In genomic region chr4:100067255-100067654, GRCh38 we compare ENCODE assay signal across 38 cellular contexts.
"Had no signal": no experiment of that assay in that cellular context is flagged by ENCODE, and none has a peak within 500 bp of the region (broad histone marks: within the 10 kb centered on the region; RNA-seq: fewer than 3 reads in every experiment).

No MANE protein-coding gene starts in this region.

- H3K27ac Mint-ChIP-seq: activated naive CD4-positive, alpha-beta T cell treated with anti-CD3 and anti-CD28 coated beads for 36 hours; activated naive CD4-positive, alpha-beta T cell treated with anti-CD3 and anti-CD28 coated beads, Interleukin-2, amount 10 ng/mL, durations not matched to agents 7 days and 5 days; activated naive CD4-positive, alpha-beta T cell treated with anti-CD3 and anti-CD28 coated beads, Interleukin-2, amount 50 U/mL, for 24 hours; activated naive CD4-positive, alpha-beta T cell treated with anti-CD3 and anti-CD28 coated beads, Interleukin-2, amount 50 U/mL, for 72 hours; activated naive CD8-positive, alpha-beta T cell; activated naive CD8-positive, alpha-beta T cell treated with anti-CD3 and anti-CD28 coated beads for 36 hours; activated naive CD8-positive, alpha-beta T cell treated with anti-CD3 and anti-CD28 coated beads, Interleukin-2, amount 10 ng/mL, durations not matched to agents 7 days and 5 days; activated naive CD8-positive, alpha-beta T cell treated with anti-CD3 and anti-CD28 coated beads, Interleukin-2, amount 50 U/mL, for 24 hours; activated T-cell treated with anti-CD3 and anti-CD28 coated beads, Interleukin-2, amount 50 U/mL, for 24 hours; activated T-cell treated with anti-CD3 and anti-CD28 coated beads, Interleukin-2, amount 50 U/mL, for 72 hours; activated T-helper 1 cell treated with anti-CD3 and anti-CD28 coated beads, Interleukin-12 subunit alpha, Interleukin-12 subunit beta, Interleukin-2, Interleukin-4 antibody, amounts not matched to agents 30 ng/mL and 10 ng/mL and 1 ng/mL, durations not matched to agents 14 hours and 24 hours and 36 hours; activated T-helper 17 cell treated with anti-CD3 and anti-CD28 coated beads, Interleukin-2, amount 50 U/mL, for 72 hours; activated T-helper 2 cell treated with anti-CD3 and anti-CD28 coated beads, Interferon-gamma antibody, Interleukin-2, Interleukin-4, amounts not matched to agents 10 μg/mL and 5 μg/mL and 100 μg/mL, durations not matched to agents 14 hours and 24 hours and 36 hours; brain had no signal

- H3K9me3 Mint-ChIP-seq: activated naive CD4-positive, alpha-beta T cell treated with anti-CD3 and anti-CD28 coated beads for 36 hours; activated naive CD4-positive, alpha-beta T cell treated with anti-CD3 and anti-CD28 coated beads, Interleukin-2, amount 10 ng/mL, durations not matched to agents 7 days and 5 days; activated naive CD4-positive, alpha-beta T cell treated with anti-CD3 and anti-CD28 coated beads, Interleukin-2, amount 50 U/mL, for 24 hours; activated naive CD4-positive, alpha-beta T cell treated with anti-CD3 and anti-CD28 coated beads, Interleukin-2, amount 50 U/mL, for 72 hours; activated naive CD8-positive, alpha-beta T cell treated with anti-CD3 and anti-CD28 coated beads for 36 hours; activated naive CD8-positive, alpha-beta T cell treated with anti-CD3 and anti-CD28 coated beads, Interleukin-2, amount 10 ng/mL, durations not matched to agents 7 days and 5 days; activated naive CD8-positive, alpha-beta T cell treated with anti-CD3 and anti-CD28 coated beads, Interleukin-2, amount 50 U/mL, for 24 hours; activated T-cell treated with anti-CD3 and anti-CD28 coated beads, Interleukin-2, amount 50 U/mL, for 24 hours; activated T-cell treated with anti-CD3 and anti-CD28 coated beads, Interleukin-2, amount 50 U/mL, for 4 hours; activated T-cell treated with anti-CD3 and anti-CD28 coated beads, Interleukin-2, amount 50 U/mL, for 72 hours; activated T-helper 1 cell treated with anti-CD3 and anti-CD28 coated beads, Interleukin-12 subunit alpha, Interleukin-12 subunit beta, Interleukin-2, Interleukin-4 antibody, amounts not matched to agents 30 ng/mL and 10 ng/mL and 1 ng/mL, durations not matched to agents 14 hours and 24 hours and 36 hours; activated T-helper 17 cell treated with anti-CD3 and anti-CD28 coated beads, Interleukin-2, amount 50 U/mL, for 72 hours; activated T-helper 2 cell treated with anti-CD3 and anti-CD28 coated beads, Interferon-gamma antibody, Interleukin-2, Interleukin-4, amounts not matched to agents 10 μg/mL and 5 μg/mL and 100 μg/mL, durations not matched to agents 14 hours and 24 hours and 36 hours; central memory CD8-positive, alpha-beta T cell had no signal

- H3K9me3 ChIP-seq: adrenal gland, ascending aorta, body of pancreas, breast epithelium had no signal

- H3K27me3 ChIP-seq: adrenal gland, ascending aorta, body of pancreas, brain microvascular endothelial cell, breast epithelium, cardiac muscle cell had no signal

- H3K36me3 ChIP-seq: adrenal gland, ascending aorta, brain microvascular endothelial cell, breast epithelium, cardiac muscle cell had no signal

- H3K4me3 ChIP-seq: adrenal gland, ascending aorta, body of pancreas, breast epithelium, cardiac muscle cell had no signal

- H3K4me1 ChIP-seq: adrenal gland, ascending aorta, body of pancreas, breast epithelium had no signal

- H3K4me1 Mint-ChIP-seq: activated naive CD4-positive, alpha-beta T cell treated with anti-CD3 and anti-CD28 coated beads, Interleukin-2, amount 10 ng/mL, durations not matched to agents 7 days and 5 days; activated naive CD4-positive, alpha-beta T cell treated with anti-CD3 and anti-CD28 coated beads, Interleukin-2, amount 50 U/mL, for 24 hours; activated naive CD8-positive, alpha-beta T cell treated with anti-CD3 and anti-CD28 coated beads for 36 hours; activated naive CD8-positive, alpha-beta T cell treated with anti-CD3 and anti-CD28 coated beads, Interleukin-2, amount 10 ng/mL, durations not matched to agents 7 days and 5 days; activated naive CD8-positive, alpha-beta T cell treated with anti-CD3 and anti-CD28 coated beads, Interleukin-2, amount 50 U/mL, for 24 hours; activated T-helper 17 cell treated with anti-CD3 and anti-CD28 coated beads, Interleukin-2, amount 50 U/mL, for 72 hours; brain; central memory CD8-positive, alpha-beta T cell had no signal

- H3K36me3 Mint-ChIP-seq: activated naive CD4-positive, alpha-beta T cell treated with anti-CD3 and anti-CD28 coated beads, Interleukin-2, amount 10 ng/mL, durations not matched to agents 7 days and 5 days; activated naive CD4-positive, alpha-beta T cell treated with anti-CD3 and anti-CD28 coated beads, Interleukin-2, amount 50 U/mL, for 24 hours; activated naive CD4-positive, alpha-beta T cell treated with anti-CD3 and anti-CD28 coated beads, Interleukin-2, amount 50 U/mL, for 72 hours; activated naive CD8-positive, alpha-beta T cell; activated naive CD8-positive, alpha-beta T cell treated with anti-CD3 and anti-CD28 coated beads for 36 hours; activated naive CD8-positive, alpha-beta T cell treated with anti-CD3 and anti-CD28 coated beads, Interleukin-2, amount 10 ng/mL, durations not matched to agents 7 days and 5 days; brain had no signal

- ATAC-seq: activated naive CD4-positive, alpha-beta T cell treated with anti-CD3 and anti-CD28 coated beads, Interleukin-2, amount 50 U/mL, for 72 hours; activated naive CD8-positive, alpha-beta T cell treated with anti-CD3 and anti-CD28 coated beads, Interleukin-2, amount 50 U/mL, for 24 hours; activated T-cell treated with anti-CD3 and anti-CD28 coated beads, Interleukin-2, amount 50 U/mL, for 4 hours; activated T-cell treated with anti-CD3 and anti-CD28 coated beads, Interleukin-2, amount 50 U/mL, for 72 hours; activated T-helper 17 cell treated with anti-CD3 and anti-CD28 coated beads, Interleukin-2, amount 50 U/mL, for 72 hours; body of pancreas had no signal

- H3K27ac ChIP-seq: adrenal gland, ascending aorta, body of pancreas, brain microvascular endothelial cell, breast epithelium, cardiac muscle cell had no signal

- DNase-seq: activated effector memory CD4-positive, alpha-beta T cell treated with anti-CD3 and anti-CD28 coated beads, Interleukin-2, amount 50 U/mL, for 16 hours; activated effector memory CD4-positive, alpha-beta T cell treated with Interleukin-2 at 50 U/mL for 16 hours; activated gamma-delta T cell; activated gamma-delta T cell treated with Interleukin-2 at 50 U/mL for 16 hours; activated naive CD4-positive, alpha-beta T cell; activated naive CD4-positive, alpha-beta T cell treated with anti-CD3 and anti-CD28 coated beads for 36 hours; activated naive CD4-positive, alpha-beta T cell treated with anti-CD3 and anti-CD28 coated beads, Interleukin-2, amount 10 ng/mL, durations not matched to agents 7 days and 5 days; activated naive CD4-positive, alpha-beta T cell treated with anti-CD3 and anti-CD28 coated beads, Interleukin-2, amount 50 U/mL, for 16 hours; activated naive CD4-positive, alpha-beta T cell treated with Interleukin-2 at 50 U/mL for 16 hours; activated naive CD8-positive, alpha-beta T cell treated with anti-CD3 and anti-CD28 coated beads for 36 hours; activated naive CD8-positive, alpha-beta T cell treated with anti-CD3 and anti-CD28 coated beads, Interleukin-2, amount 10 ng/mL, durations not matched to agents 7 days and 5 days; activated naive CD8-positive, alpha-beta T cell treated with anti-CD3 and anti-CD28 coated beads, Interleukin-2, amount 50 U/mL, for 24 hours; activated T-cell treated with anti-CD3 and anti-CD28 coated beads, Interleukin-2, amount 50 U/mL, for 1 hour; activated T-cell treated with anti-CD3 and anti-CD28 coated beads, Interleukin-2, amount 50 U/mL, for 24 hours; activated T-cell treated with anti-CD3 and anti-CD28 coated beads, Interleukin-2, amount 50 U/mL, for 4 hours; activated T-cell treated with anti-CD3 and anti-CD28 coated beads, Interleukin-2, amount 50 U/mL, for 48 hours; activated T-cell treated with anti-CD3 and anti-CD28 coated beads, Interleukin-2, amount 50 U/mL, for 72 hours; adrenal gland; amniotic stem cell; amygdala; anterior cingulate cortex; aorta; body of pancreas; brain microvascular endothelial cell; caudate nucleus; central memory CD4-positive, alpha-beta T cell; cerebellar nuclear complex had no signal

- H3K4me3 Mint-ChIP-seq: activated naive CD4-positive, alpha-beta T cell treated with anti-CD3 and anti-CD28 coated beads for 36 hours; activated naive CD4-positive, alpha-beta T cell treated with anti-CD3 and anti-CD28 coated beads, Interleukin-2, amount 10 ng/mL, durations not matched to agents 7 days and 5 days; activated naive CD4-positive, alpha-beta T cell treated with anti-CD3 and anti-CD28 coated beads, Interleukin-2, amount 50 U/mL, for 24 hours; activated naive CD8-positive, alpha-beta T cell; activated naive CD8-positive, alpha-beta T cell treated with anti-CD3 and anti-CD28 coated beads for 36 hours; activated naive CD8-positive, alpha-beta T cell treated with anti-CD3 and anti-CD28 coated beads, Interleukin-2, amount 10 ng/mL, durations not matched to agents 7 days and 5 days; activated naive CD8-positive, alpha-beta T cell treated with anti-CD3 and anti-CD28 coated beads, Interleukin-2, amount 50 U/mL, for 24 hours; activated T-cell treated with anti-CD3 and anti-CD28 coated beads, Interleukin-2, amount 50 U/mL, for 24 hours; activated T-cell treated with anti-CD3 and anti-CD28 coated beads, Interleukin-2, amount 50 U/mL, for 4 hours; activated T-cell treated with anti-CD3 and anti-CD28 coated beads, Interleukin-2, amount 50 U/mL, for 72 hours; activated T-helper 1 cell treated with anti-CD3 and anti-CD28 coated beads, Interleukin-12 subunit alpha, Interleukin-12 subunit beta, Interleukin-2, Interleukin-4 antibody, amounts not matched to agents 30 ng/mL and 10 ng/mL and 1 ng/mL, durations not matched to agents 14 hours and 24 hours and 36 hours; activated T-helper 17 cell treated with anti-CD3 and anti-CD28 coated beads, Interleukin-2, amount 50 U/mL, for 72 hours; brain; central memory CD8-positive, alpha-beta T cell had no signal
